1 cellular context compared by ENCODE assay signal in the genomic region with DNA sequence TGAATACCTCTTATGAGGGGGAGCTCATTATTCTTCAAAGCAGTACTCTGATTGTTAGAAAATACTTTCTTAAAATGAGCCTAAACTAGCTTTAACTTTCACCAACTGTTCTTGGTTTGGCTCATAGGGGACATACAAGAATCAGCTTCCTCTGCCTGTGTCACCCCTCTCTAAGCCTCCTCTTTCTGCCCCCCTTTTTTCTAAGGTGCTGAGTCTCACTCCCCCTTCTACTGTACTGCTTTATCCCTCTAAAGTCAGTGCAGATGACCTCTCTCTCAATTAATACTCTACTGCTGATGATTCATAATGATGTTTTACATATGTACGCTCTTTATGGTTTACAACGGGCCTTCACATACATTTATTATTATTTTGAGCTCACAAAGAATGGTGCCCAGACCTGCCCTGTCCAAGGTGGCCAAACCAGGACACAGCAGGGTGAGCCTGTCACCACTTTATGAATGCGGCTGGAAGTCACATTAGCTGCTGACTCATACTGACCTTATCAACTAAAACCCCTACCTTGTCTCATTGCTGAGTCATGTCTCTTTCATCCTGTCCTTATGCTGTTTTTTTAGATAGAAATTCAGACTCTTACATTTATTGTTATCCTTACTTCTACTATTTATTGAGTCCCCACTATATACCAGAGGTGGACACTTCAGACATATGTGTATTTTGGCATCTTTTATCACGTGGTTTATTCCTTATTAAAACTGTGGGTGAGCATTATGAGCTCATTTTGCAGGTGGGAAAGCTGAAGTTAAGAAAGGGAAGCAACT.
TF ChIP-seq lines count a peak whose summit lies in the region.

No MANE protein-coding gene starts in this region.

TF ChIP-seq in HCT116, 20 proteins besides CTCF, POLR2A, EP300 and RAD21 (continued from another document):
- TF ChIP-seq, protein P1, sequence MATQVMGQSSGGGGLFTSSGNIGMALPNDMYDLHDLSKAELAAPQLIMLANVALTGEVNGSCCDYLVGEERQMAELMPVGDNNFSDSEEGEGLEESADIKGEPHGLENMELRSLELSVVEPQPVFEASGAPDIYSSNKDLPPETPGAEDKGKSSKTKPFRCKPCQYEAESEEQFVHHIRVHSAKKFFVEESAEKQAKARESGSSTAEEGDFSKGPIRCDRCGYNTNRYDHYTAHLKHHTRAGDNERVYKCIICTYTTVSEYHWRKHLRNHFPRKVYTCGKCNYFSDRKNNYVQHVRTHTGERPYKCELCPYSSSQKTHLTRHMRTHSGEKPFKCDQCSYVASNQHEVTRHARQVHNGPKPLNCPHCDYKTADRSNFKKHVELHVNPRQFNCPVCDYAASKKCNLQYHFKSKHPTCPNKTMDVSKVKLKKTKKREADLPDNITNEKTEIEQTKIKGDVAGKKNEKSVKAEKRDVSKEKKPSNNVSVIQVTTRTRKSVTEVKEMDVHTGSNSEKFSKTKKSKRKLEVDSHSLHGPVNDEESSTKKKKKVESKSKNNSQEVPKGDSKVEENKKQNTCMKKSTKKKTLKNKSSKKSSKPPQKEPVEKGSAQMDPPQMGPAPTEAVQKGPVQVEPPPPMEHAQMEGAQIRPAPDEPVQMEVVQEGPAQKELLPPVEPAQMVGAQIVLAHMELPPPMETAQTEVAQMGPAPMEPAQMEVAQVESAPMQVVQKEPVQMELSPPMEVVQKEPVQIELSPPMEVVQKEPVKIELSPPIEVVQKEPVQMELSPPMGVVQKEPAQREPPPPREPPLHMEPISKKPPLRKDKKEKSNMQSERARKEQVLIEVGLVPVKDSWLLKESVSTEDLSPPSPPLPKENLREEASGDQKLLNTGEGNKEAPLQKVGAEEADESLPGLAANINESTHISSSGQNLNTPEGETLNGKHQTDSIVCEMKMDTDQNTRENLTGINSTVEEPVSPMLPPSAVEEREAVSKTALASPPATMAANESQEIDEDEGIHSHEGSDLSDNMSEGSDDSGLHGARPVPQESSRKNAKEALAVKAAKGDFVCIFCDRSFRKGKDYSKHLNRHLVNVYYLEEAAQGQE (IDR thresholded peaks at IDR 0.05; ENCODE audit: low read depth) = peak; percentile 60
- TF ChIP-seq ZFX (IDR thresholded peaks at IDR 0.05) (no peak), YY1 (IDR thresholded peaks at IDR 0.05; ENCODE audit: extremely low read depth, insufficient replicate concordance, low read depth, low read length) (no peak)
- TF ChIP-seq, protein P2, sequence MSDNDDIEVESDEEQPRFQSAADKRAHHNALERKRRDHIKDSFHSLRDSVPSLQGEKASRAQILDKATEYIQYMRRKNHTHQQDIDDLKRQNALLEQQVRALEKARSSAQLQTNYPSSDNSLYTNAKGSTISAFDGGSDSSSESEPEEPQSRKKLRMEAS (IDR thresholded peaks at IDR 0.05) = peak; percentile 78
